In genomic region chr3:195030791-195031321, GRCh38 we compare ENCODE assay signal across 13 cellular contexts.
DNase-seq lines count a peak whose midpoint lies in the region; ATAC-seq, FAIRE-seq and TF ChIP-seq lines count a peak whose summit lies in the region.
"Had no signal": no experiment of that assay in that cellular context is flagged by ENCODE, and none has a peak within 500 bp of the region (broad histone marks: within the 10 kb centered on the region; RNA-seq: fewer than 3 reads in every experiment).

No MANE protein-coding gene starts in this region.

- whole genome bisulfite sequencing in psoas muscle, 3 donors = 71 to 72% (median 71%) methylated on average over 13 of the region's 13 CpGs

- H3K4me3 ChIP-seq in Panc1 (ENCODE audit: low read depth in 2 of 2, low read length in 2 of 2) (no peak overlapping the region; a peak in 1 of 4 replicates), fibroblast of villous mesenchyme (ENCODE audit: low read depth, low read length) (no peak overlapping the region), psoas muscle (no peak overlapping the region)

- intact Hi-C loops in Panc1 (cut with micrococcal nuclease; ENCODE audit: unreplicated experiment) (loop anchor here (5.0 to 10.0 kb wide), 2 partner anchors 71 to 346 kb away; partner anchors contain the start of gene FAM43A), psoas muscle (cut with DNase I) (no loop called here)

- POLR2A ChIA-PET in Panc1 (lab: Charles Lee) = no interaction called here

- ATAC-seq in Panc1 (peak; percentile 88), psoas muscle (no peak), HG03571 (IDR thresholded peaks at IDR 0.05; ENCODE audit: unreplicated experiment) (no peak)

- TF ChIP-seq POLR2A in GM12892 (IDR thresholded peaks at IDR 0.05; ENCODE audit: low read depth, low read length) = no peak

- TF ChIP-seq CTCF in Panc1 (IDR thresholded peaks at IDR 0.05) (no peak), fibroblast of villous mesenchyme (IDR thresholded peaks at IDR 0.05; ENCODE audit: insufficient read depth, low read depth, low read length) (no peak), psoas muscle (IDR thresholded peaks at IDR 0.05) (no peak), GM20000 (IDR thresholded peaks at IDR 0.05; ENCODE audit: extremely low read depth, missing control alignments) (no peak)

- H3K36me3 ChIP-seq in Panc1 (ENCODE audit: control insufficient read depth, insufficient read depth, low read length) = no peaks in the 10 kb centered on the region
- H3K36me3 ChIP-seq in psoas muscle (ENCODE audit: insufficient read depth in 1 of 2, low read depth in 1 of 2) = no peaks in the 10 kb centered on the region
- H3K36me3 ChIP-seq: neutrophil, WERI-Rb-1 had no signal

- no TSS peak for BruUV-seq in Panc1 (replicated peaks; lab: Mats Ljungman, UMichigan)

- H3K4me1 ChIP-seq in Panc1 (ENCODE audit: control insufficient read depth, insufficient read depth, low read length) (peaks cover 51% of the 10 kb centered on the region), psoas muscle (no peaks in the 10 kb centered on the region)

- in situ Hi-C loops in Panc1 (cut with HindIII; ENCODE audit: low pct_unique_long_range_greater_than_20kb, low sequenced_read_pairs) = no loop called here

- H3K27ac ChIP-seq in Panc1 (ENCODE audit: low read length) = peak overlapping the region; percentile 89
- peak overlapping the region; percentile 65 for H3K27ac ChIP-seq in psoas muscle
- H3K27ac ChIP-seq: neutrophil, WERI-Rb-1 had no signal

- CTCF ChIA-PET in Panc1 (lab: Charles Lee) = interaction anchor here (1.0 kb wide), 1 partner anchor 27 kb away, joined by 3 read pairs; no protein-coding TSS in a partner anchor

- DNase-seq in EH (ENCODE audit: low read depth) (peak; percentile 89), Panc1 (ENCODE audit: low read depth, low spot score) (no peak), fibroblast of villous mesenchyme (ENCODE audit: low read depth) (peak; percentile 66), psoas muscle (no peak), GM12892 (ENCODE audit: insufficient read length) (no peak), iPS-NIHi11 (ENCODE audit: low spot score) (no peak), GM20000 (ENCODE audit: low spot score) (no peak)
- DNase-seq: glutamatergic neuron, NCI-H82, WERI-Rb-1 had no signal

- no peaks in the 10 kb centered on the region for H3K9me3 ChIP-seq in Panc1 (ENCODE audit: control insufficient read depth, insufficient read depth, low read depth, low read length)
- no peaks in the 10 kb centered on the region for H3K9me3 ChIP-seq in psoas muscle
- H3K9me3 ChIP-seq: neutrophil had no signal

- no peak for FAIRE-seq in GM12892 (lab: Jason Lieb, UNC)
- FAIRE-seq: D721Med had no signal

- H3K27me3 ChIP-seq in Panc1 (ENCODE audit: control insufficient read depth, insufficient read depth, low read length) (no peaks in the 10 kb centered on the region), psoas muscle (ENCODE audit: insufficient read depth in 3 of 3, low read length in 2 of 3) (no peaks in the 10 kb centered on the region)
- H3K27me3 ChIP-seq: neutrophil had no signal

Comparison
In these comparisons a context has a peak if more than half of its experiments do, and no peak if none do; other contexts are left out.
1. DNase-seq: peak in EH (single experiment) and fibroblast of villous mesenchyme (single experiment); none in Panc1 (single experiment), psoas muscle (0 of 2), GM12892 (single experiment), iPS-NIHi11 (single experiment) and GM20000 (single experiment).